9 cellular contexts compared by ENCODE assay signal in the genomic region with DNA sequence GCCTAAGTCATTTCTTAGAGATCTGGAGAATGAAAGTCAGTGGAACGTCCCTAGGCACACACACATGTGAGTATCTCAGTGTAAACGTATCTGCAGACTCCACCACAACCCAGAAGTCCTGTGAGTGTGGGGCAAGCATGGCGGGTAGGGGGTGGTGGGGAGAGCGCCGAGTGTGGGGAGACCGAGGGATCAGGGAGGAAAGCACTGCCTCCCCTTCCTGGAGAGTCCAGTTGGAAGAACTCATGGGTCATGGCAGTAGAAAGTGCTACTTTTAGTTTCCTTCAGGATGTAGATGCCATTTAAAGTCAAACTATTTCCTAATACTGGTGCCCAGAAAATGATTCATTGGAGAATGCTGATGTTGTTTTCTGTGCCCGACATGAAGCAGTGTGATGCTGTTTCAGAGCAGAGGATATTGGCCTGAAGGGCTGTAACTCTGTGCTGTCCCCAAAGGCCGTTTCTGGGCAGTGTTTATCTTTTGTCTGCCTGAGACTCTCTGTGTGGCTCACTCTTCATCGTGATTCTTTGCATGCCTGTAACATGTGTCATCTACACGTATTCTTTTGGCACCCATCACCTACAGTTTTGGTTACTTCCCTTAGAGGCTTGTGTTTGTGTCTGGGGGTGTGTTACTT. TPM values are rescaled to one million over a fixed set of nuclear protein-coding genes. Genes with fewer than 3 reads are reported as not detected.
DNase-seq lines count a peak whose midpoint lies in the region; ATAC-seq and TF ChIP-seq lines count a peak whose summit lies in the region.
"Had no signal": no experiment of that assay in that cellular context is flagged by ENCODE, and none has a peak within 500 bp of the region (broad histone marks: within the 10 kb centered on the region; RNA-seq: fewer than 3 reads in every experiment).

No MANE protein-coding gene starts in this region.

- DNase-seq in HCEC 1CT (peak; percentile 76), adipocyte (ENCODE audit: low read depth) (peak; percentile 79), foreskin keratinocyte (peak; percentile 91 to 95), stomach (no peak), esophagus squamous epithelium (lab: John Stamatoyannopoulos, UW) (no peak), medulla oblongata (ENCODE audit: extremely low spot score) (no peak)
- DNase-seq: NCI-H2171 had no signal

- intact Hi-C loops in stomach (cut with DNase I; ENCODE audit: low total_unique reads), result loop anchor here (5.0 kb wide), 2 partner anchors 337 to 462 kb away; no protein-coding TSS in a partner anchor
- intact Hi-C loops in esophagus squamous epithelium (cut with DNase I), result loop anchor here (5.0 kb wide), 2 partner anchors 332 to 462 kb away; no protein-coding TSS in a partner anchor

- peak overlapping the region; percentile 42 for H3K9ac ChIP-seq in adipocyte (ENCODE audit: low read length)

- peak; percentile 21 for TF ChIP-seq EP300 in stomach (IDR thresholded peaks at IDR 0.05)

- TF ChIP-seq POLR2A in stomach (IDR thresholded peaks at IDR 0.05) (no peak), esophagus squamous epithelium (IDR thresholded peaks at IDR 0.05) (no peak)

- ATAC-seq in foreskin keratinocyte (peak; percentile 73), HG02642 (IDR thresholded peaks at IDR 0.05; ENCODE audit: poor library complexity, unreplicated experiment) (no peak), GM21381 (IDR thresholded peaks at IDR 0.05; ENCODE audit: unreplicated experiment) (no peak)

- no peak overlapping the region for H3K4me3 ChIP-seq in adipocyte (ENCODE audit: low read length)
- no peak overlapping the region for H3K4me3 ChIP-seq in stomach
- no peak overlapping the region for H3K4me3 ChIP-seq in esophagus squamous epithelium

- WGBS in stomach, 5 donors, result 53 to 67% (median 60%) methylated on average over 10 of the region's 10 CpGs
- WGBS in esophagus squamous epithelium, 2 donors, result 48 to 53% methylated on average over 9 to 10 of the region's 10 CpGs

- no peaks in the 10 kb centered on the region for H3K9me3 ChIP-seq in adipocyte (ENCODE audit: control insufficient read depth, low read length)
- H3K9me3 ChIP-seq in stomach, result no peaks in the 10 kb centered on the region
- no peaks in the 10 kb centered on the region for H3K9me3 ChIP-seq in esophagus squamous epithelium

- H3K4me1 ChIP-seq in adipocyte (ENCODE audit: control insufficient read depth, insufficient read depth, low read length) (peaks cover 28% of the 10 kb centered on the region), foreskin keratinocyte (peaks cover 24% of the 10 kb centered on the region), stomach (peaks cover 0 to 21% (median 5%) of the 10 kb centered on the region in 4 donors), esophagus squamous epithelium (peaks cover 0 to 30% (median 5%) of the 10 kb centered on the region in 3 donors)

- no peaks in the 10 kb centered on the region for H3K27me3 ChIP-seq in adipocyte (replicated peaks; ENCODE audit: control insufficient read depth, insufficient read depth, low read length)
- H3K27me3 ChIP-seq in foreskin keratinocyte, result no peaks in the 10 kb centered on the region
- H3K27me3 ChIP-seq in stomach, result no peaks in the 10 kb centered on the region
- peaks cover 0 to 13% (median 0%) of the 10 kb centered on the region in 4 donors for H3K27me3 ChIP-seq in esophagus squamous epithelium

- H3K27ac ChIP-seq in foreskin keratinocyte (peak overlapping the region; percentile 15), stomach (peak overlapping the region in 4 of 5 donors; percentile 24 to 58 (median 36)), esophagus squamous epithelium (peak overlapping the region in 2 of 4 donors; percentile 51 to 82)

- H3K36me3 ChIP-seq in adipocyte (ENCODE audit: control insufficient read depth, insufficient read depth, low read length, severe bottlenecking) (no peaks in the 10 kb centered on the region), stomach (no peaks in the 10 kb centered on the region), esophagus squamous epithelium (no peaks in the 10 kb centered on the region)

- no peak for TF ChIP-seq CTCF in foreskin keratinocyte (conservative IDR thresholded peaks at IDR 0.05)
- TF ChIP-seq CTCF in stomach (IDR thresholded peaks at IDR 0.05), result no peak
- TF ChIP-seq CTCF in esophagus squamous epithelium (IDR thresholded peaks at IDR 0.05), result no peak

RNA-seq across cellular contexts. Expression of gene TSPAN2, which starts 45.7 kb away (rescaled TPM):
- total RNA-seq in foreskin keratinocyte (0.32 and 0.48 TPM in 2 replicates), stomach (10 to 100 TPM in 3 of 5 donors, 1 to 10 TPM in 2; 2.6 to 39.7 (median 19.3) TPM), esophagus squamous epithelium (1 to 10 TPM in 2 of 4 donors, under 1 TPM in 2; 0.83 to 7.6 (median 3.9) TPM)
- polyA plus RNA-seq in foreskin keratinocyte (0.17 and 0.30 TPM in 2 replicates), stomach (10 to 100 TPM in 1 of 3 donors, 1 to 10 TPM in 2; 5.7 to 13.4 (median 7.0) TPM)

Comparison
In these comparisons a context has a peak if more than half of its experiments do, and no peak if none do; other contexts are left out.
1. DNase-seq: peak in HCEC 1CT (single experiment), adipocyte (single experiment) and foreskin keratinocyte (2 of 2); none in stomach (single experiment), esophagus squamous epithelium (single experiment) and medulla oblongata (single experiment).